27 cellular contexts compared by ENCODE assay signal in genomic region chr1:168585937-168586336, GRCh38. TPM values are rescaled to one million over a fixed set of nuclear protein-coding genes. Genes with fewer than 3 reads are reported as not detected.
"Had no signal": no experiment of that assay in that cellular context is flagged by ENCODE, and none has a peak within 500 bp of the region (broad histone marks: within the 10 kb centered on the region; RNA-seq: fewer than 3 reads in every experiment).

No MANE protein-coding gene starts in this region.

- H3K9me2 ChIP-seq: SK-N-SH had no signal

- H3K27ac ChIP-seq: cardiac muscle cell, SJCRH30 had no signal

- H3K4me3 ChIP-seq: cardiac muscle cell, MG63, SJCRH30 had no signal

- H3K9ac ChIP-seq: SK-N-SH had no signal

- H3K9me3 ChIP-seq: MG63, SJCRH30, SK-N-SH had no signal

- ATAC-seq: activated CD4-positive, alpha-beta T cell treated with anti-CD3 and anti-CD28 coated beads for 36 hours; activated CD4-positive, CD25-positive, alpha-beta regulatory T cell treated with anti-CD3 and anti-CD28 coated beads, Interleukin-2, amount 50 U/mL, for 24 hours; activated naive CD8-positive, alpha-beta T cell treated with anti-CD3 and anti-CD28 coated beads, Interleukin-2, amount 50 U/mL, for 24 hours; activated T-cell treated with anti-CD3 and anti-CD28 coated beads, Interleukin-2, amount 50 U/mL, for 4 hours; Panc1; T-helper 17 cell; WTC11 had no signal

- DNase-seq: activated CD4-positive, alpha-beta memory T cell treated with anti-CD3 and anti-CD28 coated beads for 36 hours; activated CD4-positive, alpha-beta T cell treated with anti-CD3 and anti-CD28 coated beads for 36 hours; activated CD4-positive, alpha-beta T cell treated with anti-CD3 and anti-CD28 coated beads, Interleukin-2, amount 50 U/mL, for 1 hour; activated CD8-positive, alpha-beta memory T cell treated with anti-CD3 and anti-CD28 coated beads, Interleukin-2, amount 50 U/mL, for 4 hours; activated effector memory CD4-positive, alpha-beta T cell treated with Interleukin-2 at 50 U/mL for 16 hours; activated naive CD4-positive, alpha-beta T cell treated with anti-CD3 and anti-CD28 coated beads, Interleukin-2, amount 10 ng/mL, durations not matched to agents 7 days and 5 days; activated naive CD8-positive, alpha-beta T cell treated with anti-CD3 and anti-CD28 coated beads, Interleukin-2, amount 50 U/mL, for 24 hours; activated T-cell treated with anti-CD3 and anti-CD28 coated beads for 4 hours; activated T-cell treated with anti-CD3 and anti-CD28 coated beads, Interleukin-2, amount 50 U/mL, for 4 hours; Kasumi-1; KG1; MG63; NCI-H1048; NCI-H1436 treated with DMSO at 0.1 percent for 48 hours; NCI-H1694 treated with DMSO at 0.1 percent for 48 hours; NCI-H2029; NCI-H524 treated with DMSO at 0.1 percent for 48 hours; SHP77; SK-N-SH; T-helper 17 cell had no signal

- H3K36me3 ChIP-seq: cardiac muscle cell, MG63, SJCRH30 had no signal

- H3K27me3 ChIP-seq: cardiac muscle cell, MG63, SJCRH30 had no signal

RNA-seq across cellular contexts. Expression of gene XCL1, which starts 9.5 kb away (rescaled TPM):
- total RNA-seq: NCI-H460, RPMI7951, T-helper 17 cell had no signal
- polyA plus RNA-seq: SK-N-SH had no signal

RNA-seq across cellular contexts. Expression of gene XCL2, which starts 42.1 kb away (rescaled TPM):
- total RNA-seq: cardiac muscle cell, NCI-H460, RPMI7951, SJCRH30, T-helper 17 cell, WTC11 had no signal
- polyA plus RNA-seq: SK-N-SH had no signal
